Comparison of ENCODE assay signal across 1 cellular context in the genomic region with DNA sequence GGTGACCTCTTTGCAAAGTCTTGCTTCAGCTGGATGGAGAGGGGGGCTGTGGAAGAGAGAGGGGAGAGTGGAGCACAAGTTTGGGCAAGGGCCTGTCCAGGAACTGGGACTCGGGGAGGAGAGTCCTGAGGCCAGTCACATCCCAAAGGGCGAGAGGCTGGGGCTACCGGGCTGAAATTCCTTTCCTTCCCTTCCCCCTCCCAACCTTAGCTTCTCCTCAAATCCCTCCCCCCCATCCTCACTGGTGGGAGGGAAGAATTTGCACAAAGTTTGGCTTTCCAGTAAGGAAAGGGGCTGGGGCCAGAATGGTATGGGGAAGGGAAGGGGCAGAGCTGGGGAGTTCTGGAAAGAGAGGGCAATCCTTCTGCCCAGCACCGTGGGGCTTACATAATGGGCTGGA.
TF ChIP-seq lines count a peak whose summit lies in the region.

No MANE protein-coding gene starts in this region.

TF ChIP-seq in GM23338, 12 proteins besides CTCF, POLR2A, EP300 and RAD21 (continued from another document):
- TF ChIP-seq, protein P1, sequence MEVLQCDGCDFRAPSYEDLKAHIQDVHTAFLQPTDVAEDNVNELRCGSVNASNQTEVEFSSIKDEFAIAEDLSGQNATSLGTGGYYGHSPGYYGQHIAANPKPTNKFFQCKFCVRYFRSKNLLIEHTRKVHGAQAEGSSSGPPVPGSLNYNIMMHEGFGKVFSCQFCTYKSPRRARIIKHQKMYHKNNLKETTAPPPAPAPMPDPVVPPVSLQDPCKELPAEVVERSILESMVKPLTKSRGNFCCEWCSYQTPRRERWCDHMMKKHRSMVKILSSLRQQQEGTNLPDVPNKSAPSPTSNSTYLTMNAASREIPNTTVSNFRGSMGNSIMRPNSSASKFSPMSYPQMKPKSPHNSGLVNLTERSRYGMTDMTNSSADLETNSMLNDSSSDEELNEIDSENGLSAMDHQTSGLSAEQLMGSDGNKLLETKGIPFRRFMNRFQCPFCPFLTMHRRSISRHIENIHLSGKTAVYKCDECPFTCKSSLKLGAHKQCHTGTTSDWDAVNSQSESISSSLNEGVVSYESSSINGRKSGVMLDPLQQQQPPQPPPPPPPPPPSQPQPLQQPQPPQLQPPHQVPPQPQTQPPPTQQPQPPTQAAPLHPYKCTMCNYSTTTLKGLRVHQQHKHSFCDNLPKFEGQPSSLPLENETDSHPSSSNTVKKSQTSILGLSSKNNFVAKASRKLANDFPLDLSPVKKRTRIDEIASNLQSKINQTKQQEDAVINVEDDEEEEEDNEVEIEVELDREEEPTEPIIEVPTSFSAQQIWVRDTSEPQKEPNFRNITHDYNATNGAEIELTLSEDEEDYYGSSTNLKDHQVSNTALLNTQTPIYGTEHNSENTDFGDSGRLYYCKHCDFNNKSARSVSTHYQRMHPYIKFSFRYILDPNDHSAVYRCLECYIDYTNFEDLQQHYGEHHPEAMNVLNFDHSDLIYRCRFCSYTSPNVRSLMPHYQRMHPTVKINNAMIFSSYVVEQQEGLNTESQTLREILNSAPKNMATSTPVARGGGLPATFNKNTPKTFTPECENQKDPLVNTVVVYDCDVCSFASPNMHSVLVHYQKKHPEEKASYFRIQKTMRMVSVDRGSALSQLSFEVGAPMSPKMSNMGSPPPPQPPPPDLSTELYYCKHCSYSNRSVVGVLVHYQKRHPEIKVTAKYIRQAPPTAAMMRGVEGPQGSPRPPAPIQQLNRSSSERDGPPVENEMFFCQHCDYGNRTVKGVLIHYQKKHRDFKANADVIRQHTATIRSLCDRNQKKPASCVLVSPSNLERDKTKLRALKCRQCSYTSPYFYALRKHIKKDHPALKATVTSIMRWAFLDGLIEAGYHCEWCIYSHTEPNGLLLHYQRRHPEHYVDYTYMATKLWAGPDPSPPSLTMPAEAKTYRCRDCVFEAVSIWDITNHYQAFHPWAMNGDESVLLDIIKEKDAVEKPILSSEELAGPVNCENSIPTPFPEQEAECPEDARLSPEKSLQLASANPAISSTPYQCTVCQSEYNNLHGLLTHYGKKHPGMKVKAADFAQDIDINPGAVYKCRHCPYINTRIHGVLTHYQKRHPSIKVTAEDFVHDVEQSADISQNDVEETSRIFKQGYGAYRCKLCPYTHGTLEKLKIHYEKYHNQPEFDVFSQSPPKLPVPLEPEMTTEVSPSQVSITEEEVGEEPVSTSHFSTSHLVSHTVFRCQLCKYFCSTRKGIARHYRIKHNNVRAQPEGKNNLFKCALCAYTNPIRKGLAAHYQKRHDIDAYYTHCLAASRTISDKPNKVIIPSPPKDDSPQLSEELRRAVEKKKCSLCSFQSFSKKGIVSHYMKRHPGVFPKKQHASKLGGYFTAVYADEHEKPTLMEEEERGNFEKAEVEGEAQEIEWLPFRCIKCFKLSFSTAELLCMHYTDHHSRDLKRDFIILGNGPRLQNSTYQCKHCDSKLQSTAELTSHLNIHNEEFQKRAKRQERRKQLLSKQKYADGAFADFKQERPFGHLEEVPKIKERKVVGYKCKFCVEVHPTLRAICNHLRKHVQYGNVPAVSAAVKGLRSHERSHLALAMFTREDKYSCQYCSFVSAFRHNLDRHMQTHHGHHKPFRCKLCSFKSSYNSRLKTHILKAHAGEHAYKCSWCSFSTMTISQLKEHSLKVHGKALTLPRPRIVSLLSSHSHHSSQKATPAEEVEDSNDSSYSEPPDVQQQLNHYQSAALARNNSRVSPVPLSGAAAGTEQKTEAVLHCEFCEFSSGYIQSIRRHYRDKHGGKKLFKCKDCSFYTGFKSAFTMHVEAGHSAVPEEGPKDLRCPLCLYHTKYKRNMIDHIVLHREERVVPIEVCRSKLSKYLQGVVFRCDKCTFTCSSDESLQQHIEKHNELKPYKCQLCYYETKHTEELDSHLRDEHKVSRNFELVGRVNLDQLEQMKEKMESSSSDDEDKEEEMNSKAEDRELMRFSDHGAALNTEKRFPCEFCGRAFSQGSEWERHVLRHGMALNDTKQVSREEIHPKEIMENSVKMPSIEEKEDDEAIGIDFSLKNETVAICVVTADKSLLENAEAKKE (CRISPR knock-in tag; IDR thresholded peaks at IDR 0.05), result no peak
- TF ChIP-seq, protein P2, sequence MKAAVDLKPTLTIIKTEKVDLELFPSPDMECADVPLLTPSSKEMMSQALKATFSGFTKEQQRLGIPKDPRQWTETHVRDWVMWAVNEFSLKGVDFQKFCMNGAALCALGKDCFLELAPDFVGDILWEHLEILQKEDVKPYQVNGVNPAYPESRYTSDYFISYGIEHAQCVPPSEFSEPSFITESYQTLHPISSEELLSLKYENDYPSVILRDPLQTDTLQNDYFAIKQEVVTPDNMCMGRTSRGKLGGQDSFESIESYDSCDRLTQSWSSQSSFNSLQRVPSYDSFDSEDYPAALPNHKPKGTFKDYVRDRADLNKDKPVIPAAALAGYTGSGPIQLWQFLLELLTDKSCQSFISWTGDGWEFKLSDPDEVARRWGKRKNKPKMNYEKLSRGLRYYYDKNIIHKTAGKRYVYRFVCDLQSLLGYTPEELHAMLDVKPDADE (IDR thresholded peaks at IDR 0.05), result no peak
- TF ChIP-seq EZH2 (IDR thresholded peaks at IDR 0.05; ENCODE audit: low read depth, unreplicated experiment) (no peak), REST (IDR thresholded peaks at IDR 0.05; ENCODE audit: unreplicated experiment) (no peak), STAT1 (IDR thresholded peaks at IDR 0.05; ENCODE audit: unreplicated experiment) (no peak), ZNF114 (CRISPR knock-in tag; IDR thresholded peaks at IDR 0.05) (no peak), EZH2phosphoT487 (IDR thresholded peaks at IDR 0.05; ENCODE audit: unreplicated experiment) (no peak), CREB1 (CRISPR knock-in tag; IDR thresholded peaks at IDR 0.05; ENCODE audit: low read depth) (no peak), NANOG (IDR thresholded peaks at IDR 0.05; ENCODE audit: borderline replicate concordance) (no peak), JUNB (IDR thresholded peaks at IDR 0.05; ENCODE audit: unreplicated experiment) (no peak), POLR2AphosphoS5 (IDR thresholded peaks at IDR 0.05; ENCODE audit: low read depth) (no peak)
